ENCODE assay signal across 8 cellular contexts in the genomic region with DNA sequence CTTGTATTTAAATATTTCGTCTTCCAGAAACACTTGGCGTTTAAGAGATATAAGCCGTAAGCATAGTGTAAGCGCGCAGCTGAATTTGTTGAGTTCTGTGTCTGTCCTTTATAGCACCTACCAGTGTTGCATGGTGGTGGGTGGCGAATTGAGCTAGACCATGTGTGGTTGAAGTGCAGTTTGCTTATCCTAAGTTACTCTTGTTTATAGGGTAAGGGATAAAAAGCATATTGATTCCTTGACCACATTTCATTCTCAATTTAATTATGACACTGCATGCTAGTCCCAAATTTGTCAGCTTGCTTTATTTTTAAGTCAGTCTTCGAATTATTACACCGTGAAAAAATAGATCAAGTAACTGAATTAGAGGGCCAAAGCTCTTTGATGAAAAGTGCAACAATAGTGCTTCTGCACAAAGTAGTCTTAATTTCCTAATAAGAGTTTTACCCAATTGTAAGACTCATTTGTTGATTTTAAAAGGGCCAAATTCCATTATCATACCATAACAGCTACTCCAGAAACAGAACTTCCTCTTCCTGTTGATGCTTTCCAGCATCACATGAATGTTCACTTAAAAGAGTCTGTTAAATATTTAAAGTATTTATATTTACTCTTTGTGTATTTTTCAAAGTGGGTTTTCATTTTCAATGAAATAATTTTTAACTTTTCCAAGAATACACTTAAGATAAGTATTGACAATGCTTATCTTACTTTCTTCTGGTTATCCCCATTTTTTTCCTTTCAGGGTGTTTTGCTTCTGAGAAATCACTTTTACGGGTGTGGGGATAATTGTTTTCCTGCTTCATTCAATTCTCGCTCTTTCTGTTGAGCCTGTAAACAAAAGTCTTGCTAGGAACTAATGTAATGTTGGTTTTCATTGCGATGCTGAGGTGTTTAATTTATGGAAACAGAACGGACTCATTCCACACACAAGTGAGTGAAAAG. TPM values are rescaled to one million over a fixed set of nuclear protein-coding genes. Genes with fewer than 3 reads are reported as not detected.
A peak's percentile ranks its signal among the peaks of the same experiment; 100 is the strongest.
DNase-seq lines count a peak whose midpoint lies in the region; ATAC-seq and TF ChIP-seq lines count a peak whose summit lies in the region.

No MANE protein-coding gene starts in this region.

- H3K4me3 Mint-ChIP-seq in T-helper 1 cell treated with Interleukin-12 subunit alpha and Interleukin-12 subunit beta and Interleukin-4 antibody, amounts not matched to agents 30 μg/mL and 1 μg/mL, for 36 hours = peak overlapping the region; percentile 92

- H3K27me3 ChIP-seq in esophagus muscularis mucosa = no peaks in the 10 kb centered on the region
- H3K27me3 ChIP-seq in psoas muscle (ENCODE audit: insufficient read depth in 3 of 3, low read length in 2 of 3) = no peaks in the 10 kb centered on the region

- H3K4me1 ChIP-seq in esophagus muscularis mucosa (peaks cover 43 to 74% (median 69%) of the 10 kb centered on the region in 4 donors), psoas muscle (peaks cover 51% of the 10 kb centered on the region)

- H3K27me3 Mint-ChIP-seq in T-helper 1 cell treated with Interleukin-12 subunit alpha and Interleukin-12 subunit beta and Interleukin-4 antibody, amounts not matched to agents 30 μg/mL and 1 μg/mL, for 36 hours (ENCODE audit: low read depth) = peaks cover 59% of the 10 kb centered on the region

- H3K4me1 Mint-ChIP-seq in T-helper 1 cell treated with Interleukin-12 subunit alpha and Interleukin-12 subunit beta and Interleukin-4 antibody, amounts not matched to agents 30 μg/mL and 1 μg/mL, for 36 hours (ENCODE audit: low read depth) = peaks cover 38% of the 10 kb centered on the region

- H3K36me3 ChIP-seq in SK-N-MC (ENCODE audit: insufficient read depth, low read length) (peaks cover 6% of the 10 kb centered on the region; the same call in 1 of the 2 replicates), esophagus muscularis mucosa (no peaks in the 10 kb centered on the region), psoas muscle (ENCODE audit: insufficient read depth in 1 of 2, low read depth in 1 of 2) (no peaks in the 10 kb centered on the region)

- 28% methylated on average over 12 of the region's 12 CpGs for WGBS in esophagus muscularis mucosa
- 7 to 8% (median 8%) methylated on average over 12 of the region's 12 CpGs for WGBS in psoas muscle, 3 donors

- H3K36me3 Mint-ChIP-seq in T-helper 1 cell treated with Interleukin-12 subunit alpha and Interleukin-12 subunit beta and Interleukin-4 antibody, amounts not matched to agents 30 μg/mL and 1 μg/mL, for 36 hours (ENCODE audit: low read depth) = peaks cover 13% of the 10 kb centered on the region

- no peak overlapping the region for H3K27ac Mint-ChIP-seq in T-helper 1 cell treated with Interleukin-12 subunit alpha and Interleukin-12 subunit beta and Interleukin-4 antibody, amounts not matched to agents 30 μg/mL and 1 μg/mL, for 36 hours

- intact Hi-C loops in esophagus muscularis mucosa (cut with DNase I) = no loop called here
- intact Hi-C loops in psoas muscle (cut with DNase I) = loop anchor here (2.0 to 5.0 kb wide), 3 partner anchors 63 to 94 kb away; no protein-coding TSS in a partner anchor

- no peaks in the 10 kb centered on the region for H3K9me3 ChIP-seq in SK-N-MC (ENCODE audit: low read depth, low read length)
- no peaks in the 10 kb centered on the region for H3K9me3 ChIP-seq in esophagus muscularis mucosa
- no peaks in the 10 kb centered on the region for H3K9me3 ChIP-seq in psoas muscle

- H3K27ac ChIP-seq in SK-N-MC (no peak overlapping the region), esophagus muscularis mucosa (replicated peaks in 1 of 4) (peak overlapping the region; percentile 99 to 100 (median 99)), psoas muscle (peak overlapping the region; percentile 98)

- TF ChIP-seq POLR2A in esophagus muscularis mucosa (IDR thresholded peaks at IDR 0.05; ENCODE audit: low read depth) = no peak

- DNase-seq in T-helper 1 cell (no peak), SK-N-MC (ENCODE audit: low read depth, low spot score) (no peak), esophagus muscularis mucosa (ENCODE audit: extremely low spot score) (no peak), psoas muscle (no peak), T1000 (lab: John Stamatoyannopoulos, UW) (no peak)

- no peak for TF ChIP-seq CTCF in esophagus muscularis mucosa (IDR thresholded peaks at IDR 0.05)
- no peak for TF ChIP-seq CTCF in psoas muscle (IDR thresholded peaks at IDR 0.05)

- ATAC-seq in psoas muscle (no peak), GM19455 (IDR thresholded peaks at IDR 0.05; ENCODE audit: unreplicated experiment) (no peak), HG02884 (IDR thresholded peaks at IDR 0.05; ENCODE audit: unreplicated experiment) (no peak)

- H3K9ac ChIP-seq in SK-N-MC (ENCODE audit: insufficient read length) = peak overlapping the region; percentile 78

- no peak for TF ChIP-seq EP300 in esophagus muscularis mucosa (IDR thresholded peaks at IDR 0.05)

- H3K4me3 ChIP-seq in SK-N-MC (peak overlapping the region; percentile 90), esophagus muscularis mucosa (peak overlapping the region; percentile 86 to 99 (median 96)), psoas muscle (peak overlapping the region; percentile 96)

- peaks cover 4% of the 10 kb centered on the region for H3K9me3 Mint-ChIP-seq in T-helper 1 cell treated with Interleukin-12 subunit alpha and Interleukin-12 subunit beta and Interleukin-4 antibody, amounts not matched to agents 30 μg/mL and 1 μg/mL, for 36 hours

RNA-seq across cellular contexts. Expression of a gene that starts 2.0 kb away (rescaled TPM):
- total RNA-seq in esophagus muscularis mucosa (100 to 1,000 TPM in 3 of 4 donors, 10 to 100 TPM in 1; 89.1 to 118 (median 106) TPM), psoas muscle (100 to 1,000 TPM in 1 of 4 donors, 10 to 100 TPM in 3; 45.6 to 102 (median 76.1) TPM)
- 10 to 100 TPM; 14.8 to 40.0 (median 15.7) TPM for polyA plus RNA-seq in psoas muscle

RNA-seq across cellular contexts. Expression of a gene that starts 13.1 kb away (rescaled TPM):
- total RNA-seq in esophagus muscularis mucosa (1 to 10 TPM; 3.7 to 6.3 (median 4.4) TPM), psoas muscle (1 to 10 TPM in 2 of 4 donors, under 1 TPM in 2; 0.53 to 2.5 (median 1.4) TPM)
- polyA plus RNA-seq in psoas muscle = under 1 TPM; 0.39 to 0.94 (median 0.48) TPM
